ENCODE assay signal across 8 cellular contexts in genomic region chr2:24918326-24919099, GRCh38. TPM values are rescaled to one million over a fixed set of nuclear protein-coding genes. Genes with fewer than 3 reads are reported as not detected.
DNase-seq lines count a peak whose midpoint lies in the region; ATAC-seq and TF ChIP-seq lines count a peak whose summit lies in the region.

No MANE protein-coding gene starts in this region.

- no peak for TF ChIP-seq POLR2A in body of pancreas (IDR thresholded peaks at IDR 0.05)

- no peaks in the 10 kb centered on the region for H3K9me2 ChIP-seq in MM.1S (replicated peaks; ENCODE audit: insufficient read depth, low read length)

- DNase-seq in MM.1S (no peak), body of pancreas (no peak), Ammon's horn (ENCODE audit: low spot score) (no peak), pons (ENCODE audit: low spot score) (no peak)

- intact Hi-C loops in body of pancreas (cut with DNase I): no loop called here

- H3K27ac ChIP-seq in C4-2B (peak overlapping the region; percentile 81), MM.1S (ENCODE audit: low read length) (peak overlapping the region; percentile 60; the same call in 1 of the 2 replicates), duodenal mucosa (ENCODE audit: low read depth, low read length) (no peak overlapping the region), body of pancreas (no peak overlapping the region)

- WGBS in body of pancreas, 2 donors: 84 to 96% methylated on average over 36 to 40 of the region's 43 CpGs

- no peaks in the 10 kb centered on the region for H3K27me3 ChIP-seq in MM.1S (replicated peaks; ENCODE audit: insufficient read depth, low read length)
- no peaks in the 10 kb centered on the region for H3K27me3 ChIP-seq in duodenal mucosa (ENCODE audit: control insufficient read depth in 1 of 2, insufficient read depth in 2 of 2, low read length in 2 of 2)
- no peaks in the 10 kb centered on the region for H3K27me3 ChIP-seq in neuron (ENCODE audit: insufficient read depth, low read length)
- H3K27me3 ChIP-seq in body of pancreas: no peaks in the 10 kb centered on the region

- peaks cover 60% of the 10 kb centered on the region for H3K79me2 ChIP-seq in MM.1S (ENCODE audit: low read length)

- peaks cover 14% of the 10 kb centered on the region; the same call in 1 of the 2 replicates for H4K20me1 ChIP-seq in MM.1S (ENCODE audit: insufficient read depth, low read length)

- peak overlapping the region; percentile 77; the same call in 1 of the 2 replicates for H3K9ac ChIP-seq in MM.1S (ENCODE audit: low read length)
- H3K9ac ChIP-seq in duodenal mucosa (ENCODE audit: low read depth in 1 of 2, low read length in 2 of 2): peak overlapping the region in 1 of 2 donors; percentile 38

- H3K4me1 ChIP-seq in MM.1S (ENCODE audit: low read length): peaks cover 16% of the 10 kb centered on the region
- H3K4me1 ChIP-seq in duodenal mucosa (ENCODE audit: control insufficient read depth in 1 of 2, insufficient read depth in 2 of 2, low read length in 2 of 2): peaks cover 11 to 30% of the 10 kb centered on the region in 2 donors
- peaks cover 11% of the 10 kb centered on the region for H3K4me1 ChIP-seq in neuron (ENCODE audit: insufficient read depth, low read length)
- H3K4me1 ChIP-seq in body of pancreas: peaks cover 13% of the 10 kb centered on the region

- H3K4me3 ChIP-seq in MM.1S (ENCODE audit: low read length): peak overlapping the region; percentile 75
- H3K4me3 ChIP-seq in duodenal mucosa (ENCODE audit: low read depth in 1 of 2, low read length in 2 of 2): peak overlapping the region; percentile 53 to 67
- H3K4me3 ChIP-seq in neuron (ENCODE audit: low read length): peak overlapping the region; percentile 64
- no peak overlapping the region for H3K4me3 ChIP-seq in body of pancreas

- ATAC-seq in body of pancreas (no peak), GM19023 (IDR thresholded peaks at IDR 0.05; ENCODE audit: unreplicated experiment) (no peak)

- H3K9me3 ChIP-seq in MM.1S (replicated peaks; ENCODE audit: insufficient read depth, low read length) (no peaks in the 10 kb centered on the region), duodenal mucosa (ENCODE audit: control insufficient read depth in 1 of 2, low read length in 2 of 2) (no peaks in the 10 kb centered on the region), neuron (ENCODE audit: low read length) (no peaks in the 10 kb centered on the region), body of pancreas (no peaks in the 10 kb centered on the region)

- TF ChIP-seq CTCF in C4-2B (conservative IDR thresholded peaks at IDR 0.05) (no peak), MM.1S (IDR thresholded peaks at IDR 0.05; ENCODE audit: low read length) (no peak), body of pancreas (IDR thresholded peaks at IDR 0.05) (no peak)

- peak overlapping the region; percentile 64; the same call in 1 of the 2 replicates for H2AFZ ChIP-seq in MM.1S (ENCODE audit: low read length)
- no peak overlapping the region for H2AFZ ChIP-seq in neuron (ENCODE audit: low read depth, low read length)

- no peaks in the 10 kb centered on the region; the same call in none of the 2 replicates for H3K36me3 ChIP-seq in MM.1S (replicated peaks; ENCODE audit: insufficient read depth, low read length)
- H3K36me3 ChIP-seq in duodenal mucosa (ENCODE audit: control insufficient read depth in 1 of 2, insufficient read depth in 2 of 2, low read length in 2 of 2): peaks cover 0 to 10% of the 10 kb centered on the region in 2 donors
- peaks cover 15% of the 10 kb centered on the region for H3K36me3 ChIP-seq in neuron (ENCODE audit: insufficient read depth, low read length)
- no peaks in the 10 kb centered on the region for H3K36me3 ChIP-seq in body of pancreas (replicated peaks in 1 of 2; ENCODE audit: insufficient read depth in 1 of 2, low read depth in 2 of 2)

- H3F3A ChIP-seq in MM.1S (ENCODE audit: insufficient read depth, low read length): peaks cover 14% of the 10 kb centered on the region

- H3K4me2 ChIP-seq in MM.1S (ENCODE audit: low read depth, low read length): peak overlapping the region; percentile 96

RNA-seq across cellular contexts. Expression of gene ADCY3, which starts 1.5 kb away (rescaled TPM):
- 10 to 100 TPM; 17.1 to 63.9 TPM for total RNA-seq in body of pancreas

RNA-seq across cellular contexts. Expression of gene DNAJC27, which starts 53.2 kb away (rescaled TPM):
- total RNA-seq in body of pancreas: 10 to 100 TPM; 11.4 to 58.7 TPM

Comparison
In these comparisons a context has a peak if more than half of its experiments do, and no peak if none do; other contexts are left out.
1. H3K27ac ChIP-seq: peak in C4-2B (single experiment) and MM.1S (single experiment); none in duodenal mucosa (single experiment) and body of pancreas (0 of 4).
2. H3K4me3 ChIP-seq: peak in MM.1S (single experiment), duodenal mucosa (2 of 2) and neuron (single experiment); none in body of pancreas (0 of 2).